In the genomic region with DNA sequence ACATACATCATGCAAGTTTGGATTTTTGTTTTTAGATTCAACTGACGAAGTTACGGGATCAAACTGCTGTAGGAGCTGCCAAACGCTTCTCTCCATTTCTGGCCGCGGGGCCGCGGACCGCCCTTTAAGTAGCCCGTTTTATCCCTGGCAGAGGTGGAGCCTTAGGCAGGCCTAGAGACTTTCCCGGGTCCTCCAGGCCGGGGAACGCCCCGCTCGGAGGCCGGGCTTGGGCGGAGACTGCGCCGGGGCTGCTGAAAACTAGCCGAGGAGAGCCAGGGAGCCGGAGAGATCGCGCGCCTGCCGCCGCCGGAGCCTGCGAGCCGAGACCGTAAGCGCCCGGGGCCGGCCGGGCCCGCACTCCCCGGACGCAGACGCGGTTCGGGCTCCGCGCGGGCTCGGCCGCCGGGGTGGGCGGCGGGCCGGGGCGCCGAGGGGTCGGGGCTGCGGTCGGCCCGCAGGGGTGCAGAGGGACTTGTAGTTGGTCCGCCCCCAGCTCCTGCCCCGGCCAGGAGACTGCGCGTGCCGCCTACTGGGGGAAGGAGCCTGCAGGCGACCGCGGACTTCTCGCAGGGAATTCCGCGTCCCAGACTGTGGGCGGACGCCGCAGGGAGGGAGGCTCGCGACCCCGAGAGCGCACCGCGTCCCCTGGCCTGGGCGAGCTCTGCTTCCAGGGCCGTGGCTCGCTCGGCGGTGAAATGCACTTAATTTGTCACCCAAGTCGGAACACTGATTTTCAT, we compare ENCODE assay signal across 8 cellular contexts. TPM values are rescaled to one million over a fixed set of nuclear protein-coding genes. Genes with fewer than 3 reads are reported as not detected.
A peak's percentile ranks its signal among the peaks of the same experiment; 100 is the strongest.
DNase-seq lines count a peak whose midpoint lies in the region; ATAC-seq and TF ChIP-seq lines count a peak whose summit lies in the region.

A gene (plus strand): TSS at position 283 of the 737 bp plus-strand sequence. CDS start 18,606 bp downstream, outside the sequence.

- H3K36me3 Mint-ChIP-seq in activated CD4-positive, alpha-beta T cell treated with anti-CD3 and anti-CD28 coated beads, Interleukin-2, amount 10 ng/mL, durations not matched to agents 7 days and 5 days (ENCODE audit: low read depth), result no peaks in the 10 kb centered on the region

- H3K27me3 Mint-ChIP-seq in activated CD4-positive, alpha-beta T cell treated with anti-CD3 and anti-CD28 coated beads, Interleukin-2, amount 10 ng/mL, durations not matched to agents 7 days and 5 days, result peaks cover 11% of the 10 kb centered on the region

- POLR2A ChIA-PET in activated CD4-positive, alpha-beta T cell treated with anti-CD3 and anti-CD28 coated beads, Interleukin-2, amount 10 ng/mL, durations not matched to agents 7 days and 5 days (lab: Charles Lee), result no interaction called here

- H3K4me3 ChIP-seq in right lobe of liver, result peak within 1 kb of the TSS; percentile 70 to 84 (median 76)

- TF ChIP-seq POLR2A in right lobe of liver (IDR thresholded peaks at IDR 0.05), result peak; percentile 99

- peak; percentile 96 for ATAC-seq in GM18909 (IDR thresholded peaks at IDR 0.05; ENCODE audit: poor library complexity, unreplicated experiment)
- peak; percentile 91 for ATAC-seq in HG03159 (IDR thresholded peaks at IDR 0.05; ENCODE audit: unreplicated experiment)
- peak; percentile 66 to 84 (median 74) for ATAC-seq in right lobe of liver

- peaks cover 0 to 33% (median 19%) of the 10 kb centered on the region in 4 donors for H3K4me1 ChIP-seq in right lobe of liver

- TF ChIP-seq CTCF in right lobe of liver (IDR thresholded peaks at IDR 0.05), result peak; percentile 6 to 32 (median 24)

- CTCF ChIA-PET in activated CD4-positive, alpha-beta T cell treated with anti-CD3 and anti-CD28 coated beads, Interleukin-2, amount 10 ng/mL, durations not matched to agents 7 days and 5 days (lab: Charles Lee), result interaction anchor here (0.6 to 1.2 kb wide), 5 partner anchors 18 to 275 kb away, joined by 3 to 4 read pairs (median 3); no protein-coding TSS in a partner anchor

- H3K36me3 ChIP-seq in right lobe of liver, result peaks cover 0 to 4% (median 0%) of the 10 kb centered on the region in 4 donors

- peaks cover 17% of the 10 kb centered on the region for H3K4me1 Mint-ChIP-seq in activated CD4-positive, alpha-beta T cell treated with anti-CD3 and anti-CD28 coated beads, Interleukin-2, amount 10 ng/mL, durations not matched to agents 7 days and 5 days

- H3K9me3 Mint-ChIP-seq in activated CD4-positive, alpha-beta T cell treated with anti-CD3 and anti-CD28 coated beads, Interleukin-2, amount 10 ng/mL, durations not matched to agents 7 days and 5 days, result no peaks in the 10 kb centered on the region

- intact Hi-C loops in right lobe of liver (cut with DNase I), result no loop called here

- H3K27me3 ChIP-seq in right lobe of liver, result no peaks in the 10 kb centered on the region

- H3K27ac Mint-ChIP-seq in activated CD4-positive, alpha-beta T cell treated with anti-CD3 and anti-CD28 coated beads, Interleukin-2, amount 10 ng/mL, durations not matched to agents 7 days and 5 days, result peak within 1 kb of the TSS; percentile 54

- 0% methylated on average over 13 of the region's 80 CpGs for WGBS in right lobe of liver (ENCODE audit: insufficient coverage, low coverage, low lambda C conversion rate, missing lambda C conversion rate)

- DNase-seq in AG20443 (ENCODE audit: low spot score) (peak; percentile 98), NCI-H345 treated with DMSO at 0.1 percent for 48 hours (lab: John Stamatoyannopoulos, UW; ENCODE audit: unreplicated experiment) (peak; percentile 82), dermis blood vessel endothelial cell (peak; percentile 88), right lobe of liver (peak; percentile 93 to 97 (median 96))
- peak; percentile 75 for DNase-seq in activated CD4-positive, alpha-beta T cell treated with anti-CD3 and anti-CD28 coated beads, Interleukin-2, amount 10 ng/mL, durations not matched to agents 7 days and 5 days
- DNase-seq in stimulated activated CD4-positive, alpha-beta T cell treated with anti-CD3 and anti-CD28 coated beads, Interleukin-4, amount 100 ng/mL, for 24 hours, result peak; percentile 74

- no peaks in the 10 kb centered on the region for H3K9me3 ChIP-seq in right lobe of liver

- peak within 1 kb of the TSS; percentile 81 for H3K4me3 Mint-ChIP-seq in activated CD4-positive, alpha-beta T cell treated with anti-CD3 and anti-CD28 coated beads, Interleukin-2, amount 10 ng/mL, durations not matched to agents 7 days and 5 days

- H3K27ac ChIP-seq in right lobe of liver, result peak within 1 kb of the TSS; percentile 75 to 89 (median 78)

RNA-seq across cellular contexts. Expression of the gene that starts here (rescaled TPM):
- total RNA-seq in activated CD4-positive, alpha-beta T cell treated with anti-CD3 and anti-CD28 coated beads, Interleukin-2, amount 10 ng/mL, durations not matched to agents 7 days and 5 days, result 1 to 10 TPM; 1.8 to 2.4 TPM
- total RNA-seq in dermis blood vessel endothelial cell (43.7 and 91.0 TPM in 2 replicates), right lobe of liver (1,000 to 10,000 TPM in 3 of 6 experiments, 100 to 1,000 TPM in 3; 331 to 4,402 (median 1,032) TPM)

Comparison
In these comparisons a context has a peak if more than half of its experiments do, and no peak if none do; other contexts are left out.
1. Peak in every context shown above with its lines: DNase-seq, ATAC-seq, H3K4me3 ChIP-seq and H3K27ac ChIP-seq.
2. RNA of the gene that starts here (total RNA-seq): 331 to 4,402 TPM in right lobe of liver and 43.7 to 91.0 TPM in dermis blood vessel endothelial cell; 1.8 to 2.4 TPM in activated CD4-positive, alpha-beta T cell treated with anti-CD3 and anti-CD28 coated beads, Interleukin-2, amount 10 ng/mL, durations not matched to agents 7 days and 5 days; every median in the first group is over 10 times any median in the second.